In genomic region chr7:121123028-121123427, GRCh38 we compare ENCODE assay signal across 23 cellular contexts.
"Had no signal": no experiment of that assay in that cellular context is flagged by ENCODE, and none has a peak within 500 bp of the region (broad histone marks: within the 10 kb centered on the region; RNA-seq: fewer than 3 reads in every experiment).

No MANE protein-coding gene starts in this region.

- H3K4me3 ChIP-seq: SJCRH30 had no signal

- DNase-seq: KBM-7, MV-4-11, NCI-H1048, NCI-H1105, NCI-H1417, NCI-H1436 treated with DMSO at 0.1 percent for 48 hours, NCI-H1694, NCI-H187 treated with DMSO at 0.1 percent for 48 hours, NCI-H2029 treated with DMSO at 0.1 percent for 48 hours, NCI-H2171, NCI-H226, NCI-H446, NCI-H510A, NCI-H524 treated with DMSO at 0.1 percent for 48 hours, NCI-H69, NCI-H774, PC-3, SHP77 treated with DMSO at 0.1 percent for 48 hours, SJCRH30 had no signal

- H3K9me3 ChIP-seq: SJCRH30 had no signal

- FAIRE-seq: HepG2 had no signal

- H3K27me3 ChIP-seq: SJCRH30 had no signal

- H3K27ac ChIP-seq: RWPE1, SJCRH30 had no signal

- ATAC-seq: HepG2, Panc1, PC-3, SK-N-SH treated with all-trans-retinoic acid at 6 μM for 48 hours had no signal

- H3K4me1 ChIP-seq: SJCRH30 had no signal
